In the genomic region with DNA sequence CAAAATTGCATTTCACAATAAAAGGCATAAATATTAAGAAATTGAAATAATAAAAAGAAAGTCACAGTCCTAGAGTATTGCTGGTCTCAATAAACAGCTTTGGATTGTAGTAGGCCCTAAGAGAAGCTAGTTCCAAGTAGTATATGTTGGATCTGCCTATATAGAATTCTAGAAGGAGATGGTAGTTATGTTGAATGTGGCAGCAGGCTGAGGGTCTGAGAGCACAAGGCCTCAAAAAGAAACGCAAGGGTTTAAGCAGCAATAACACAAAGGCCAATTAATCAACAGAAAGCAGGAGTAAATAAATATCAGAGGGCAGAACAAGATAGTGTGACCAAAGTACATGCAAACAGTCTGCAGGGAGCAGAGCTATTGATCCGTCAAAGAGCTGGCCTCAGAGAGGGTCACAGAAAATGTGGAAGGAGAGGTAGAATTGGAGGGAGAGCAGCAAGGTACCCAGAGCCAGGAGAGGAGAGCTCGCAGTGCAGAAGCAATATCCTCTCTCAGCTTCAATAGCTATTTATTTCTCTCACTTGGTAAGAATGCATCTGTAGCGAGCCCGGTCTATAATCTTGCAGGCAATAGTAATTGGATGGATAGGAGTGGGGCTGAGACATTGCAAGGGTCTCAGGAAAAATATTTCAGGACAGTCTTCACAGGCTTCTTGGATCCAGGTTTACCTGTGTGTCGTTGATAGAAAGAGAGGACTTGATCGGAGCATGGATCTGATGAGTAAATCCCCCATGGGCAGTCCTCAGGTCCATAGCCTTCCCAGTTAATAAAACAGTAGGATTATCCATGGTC, we compare ENCODE assay signal across 2 cellular contexts.
TF ChIP-seq lines count a peak whose summit lies in the region.

No MANE protein-coding gene starts in this region.

TF ChIP-seq in GM12878, 131 proteins besides CTCF, POLR2A, EP300 and RAD21:
- peak; percentile 14; the same call in 1 of the 2 replicates for TF ChIP-seq FOXK2 (IDR thresholded peaks at IDR 0.05)
- no peak for TF ChIP-seq ZNF207 (IDR thresholded peaks at IDR 0.05; ENCODE audit: borderline replicate concordance)

TF ChIP-seq in HepG2, 621 proteins besides CTCF, POLR2A, EP300 and RAD21 (continues in another document):
- TF ChIP-seq TEAD3 (CRISPR knock-in tag; optimal IDR thresholded peaks at IDR 0.05; ENCODE audit: borderline replicate concordance) = peak; percentile 74
- TF ChIP-seq ZNF256 (CRISPR knock-in tag; conservative IDR thresholded peaks at IDR 0.05) = peak; percentile 68; the same call in 1 of the 2 replicates
- TF ChIP-seq, protein P1, sequence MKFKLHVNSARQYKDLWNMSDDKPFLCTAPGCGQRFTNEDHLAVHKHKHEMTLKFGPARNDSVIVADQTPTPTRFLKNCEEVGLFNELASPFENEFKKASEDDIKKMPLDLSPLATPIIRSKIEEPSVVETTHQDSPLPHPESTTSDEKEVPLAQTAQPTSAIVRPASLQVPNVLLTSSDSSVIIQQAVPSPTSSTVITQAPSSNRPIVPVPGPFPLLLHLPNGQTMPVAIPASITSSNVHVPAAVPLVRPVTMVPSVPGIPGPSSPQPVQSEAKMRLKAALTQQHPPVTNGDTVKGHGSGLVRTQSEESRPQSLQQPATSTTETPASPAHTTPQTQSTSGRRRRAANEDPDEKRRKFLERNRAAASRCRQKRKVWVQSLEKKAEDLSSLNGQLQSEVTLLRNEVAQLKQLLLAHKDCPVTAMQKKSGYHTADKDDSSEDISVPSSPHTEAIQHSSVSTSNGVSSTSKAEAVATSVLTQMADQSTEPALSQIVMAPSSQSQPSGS (CRISPR knock-in tag; IDR thresholded peaks at IDR 0.05) = peak; percentile 69
- TF ChIP-seq ZNF264 (CRISPR knock-in tag; IDR thresholded peaks at IDR 0.05) = peak; percentile 87
- TF ChIP-seq NFIC (IDR thresholded peaks at IDR 0.05; ENCODE audit: low read length) = peak; percentile 87
- TF ChIP-seq, protein P2, sequence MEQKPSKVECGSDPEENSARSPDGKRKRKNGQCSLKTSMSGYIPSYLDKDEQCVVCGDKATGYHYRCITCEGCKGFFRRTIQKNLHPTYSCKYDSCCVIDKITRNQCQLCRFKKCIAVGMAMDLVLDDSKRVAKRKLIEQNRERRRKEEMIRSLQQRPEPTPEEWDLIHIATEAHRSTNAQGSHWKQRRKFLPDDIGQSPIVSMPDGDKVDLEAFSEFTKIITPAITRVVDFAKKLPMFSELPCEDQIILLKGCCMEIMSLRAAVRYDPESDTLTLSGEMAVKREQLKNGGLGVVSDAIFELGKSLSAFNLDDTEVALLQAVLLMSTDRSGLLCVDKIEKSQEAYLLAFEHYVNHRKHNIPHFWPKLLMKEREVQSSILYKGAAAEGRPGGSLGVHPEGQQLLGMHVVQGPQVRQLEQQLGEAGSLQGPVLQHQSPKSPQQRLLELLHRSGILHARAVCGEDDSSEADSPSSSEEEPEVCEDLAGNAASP (CRISPR knock-in tag; IDR thresholded peaks at IDR 0.05; ENCODE audit: borderline replicate concordance) = peak; percentile 98
- TF ChIP-seq ZNF652 (CRISPR knock-in tag; IDR thresholded peaks at IDR 0.05; ENCODE audit: borderline replicate concordance, low read depth) = peak; percentile 65
- TF ChIP-seq KDM5B (CRISPR knock-in tag; IDR thresholded peaks at IDR 0.05; ENCODE audit: borderline replicate concordance) = no peak
- TF ChIP-seq ZNF768 (CRISPR knock-in tag; IDR thresholded peaks at IDR 0.05) = no peak
- peak; percentile 78 for TF ChIP-seq ZNF800 (CRISPR knock-in tag; IDR thresholded peaks at IDR 0.05)
- TF ChIP-seq ZNF232 (CRISPR knock-in tag; IDR thresholded peaks at IDR 0.05; ENCODE audit: borderline replicate concordance) = peak; percentile 83; the same call in 1 of the 2 replicates
- peak; percentile 23 for TF ChIP-seq XRCC5 (optimal IDR thresholded peaks at IDR 0.05; ENCODE audit: low read length)
- no peak for TF ChIP-seq ZNF841 (CRISPR knock-in tag; IDR thresholded peaks at IDR 0.05; ENCODE audit: borderline replicate concordance)
- TF ChIP-seq RXRB (CRISPR knock-in tag; IDR thresholded peaks at IDR 0.05; ENCODE audit: borderline replicate concordance) = peak; percentile 98
- TF ChIP-seq KLF16 (CRISPR knock-in tag; IDR thresholded peaks at IDR 0.05) = peak in 1 of 2 experiments; percentile 83; a peak in 2 of 4 replicates
- 0 out of 2 replicates have a peak, but pooled peaks have one; percentile 26 for TF ChIP-seq ZSCAN22 (CRISPR knock-in tag; IDR thresholded peaks at IDR 0.05)
- no peak for TF ChIP-seq LCORL (IDR thresholded peaks at IDR 0.05)
- TF ChIP-seq LCORL (CRISPR knock-in tag; IDR thresholded peaks at IDR 0.05) = peak; percentile 82
- TF ChIP-seq ZMYM3 (CRISPR knock-in tag; IDR thresholded peaks at IDR 0.05) = peak; percentile 69
- TF ChIP-seq ISL2 (CRISPR knock-in tag; IDR thresholded peaks at IDR 0.05) = peak; percentile 95
- no peak for TF ChIP-seq ZNF660 (CRISPR knock-in tag; IDR thresholded peaks at IDR 0.05; ENCODE audit: borderline replicate concordance, low read depth)
- TF ChIP-seq ZNF431 (CRISPR knock-in tag; IDR thresholded peaks at IDR 0.05; ENCODE audit: borderline replicate concordance, low read depth) = peak; percentile 82
- no peak for TF ChIP-seq MTF2 (CRISPR knock-in tag; IDR thresholded peaks at IDR 0.05; ENCODE audit: borderline replicate concordance)
- TF ChIP-seq BRCA1 (CRISPR knock-in tag; IDR thresholded peaks at IDR 0.05) = peak; percentile 77; the same call in 1 of the 2 replicates
- TF ChIP-seq ZBTB21 (CRISPR knock-in tag; IDR thresholded peaks at IDR 0.05) = no peak
- TF ChIP-seq ZFP90 (CRISPR knock-in tag; IDR thresholded peaks at IDR 0.05; ENCODE audit: borderline replicate concordance) = peak; percentile 53; the same call in 1 of the 2 replicates
- peak; percentile 81 for TF ChIP-seq ZSCAN25 (CRISPR knock-in tag; IDR thresholded peaks at IDR 0.05)
- TF ChIP-seq ZNF746 (CRISPR knock-in tag; IDR thresholded peaks at IDR 0.05) = peak; percentile 71; the same call in 1 of the 2 replicates
- TF ChIP-seq, protein P3, sequence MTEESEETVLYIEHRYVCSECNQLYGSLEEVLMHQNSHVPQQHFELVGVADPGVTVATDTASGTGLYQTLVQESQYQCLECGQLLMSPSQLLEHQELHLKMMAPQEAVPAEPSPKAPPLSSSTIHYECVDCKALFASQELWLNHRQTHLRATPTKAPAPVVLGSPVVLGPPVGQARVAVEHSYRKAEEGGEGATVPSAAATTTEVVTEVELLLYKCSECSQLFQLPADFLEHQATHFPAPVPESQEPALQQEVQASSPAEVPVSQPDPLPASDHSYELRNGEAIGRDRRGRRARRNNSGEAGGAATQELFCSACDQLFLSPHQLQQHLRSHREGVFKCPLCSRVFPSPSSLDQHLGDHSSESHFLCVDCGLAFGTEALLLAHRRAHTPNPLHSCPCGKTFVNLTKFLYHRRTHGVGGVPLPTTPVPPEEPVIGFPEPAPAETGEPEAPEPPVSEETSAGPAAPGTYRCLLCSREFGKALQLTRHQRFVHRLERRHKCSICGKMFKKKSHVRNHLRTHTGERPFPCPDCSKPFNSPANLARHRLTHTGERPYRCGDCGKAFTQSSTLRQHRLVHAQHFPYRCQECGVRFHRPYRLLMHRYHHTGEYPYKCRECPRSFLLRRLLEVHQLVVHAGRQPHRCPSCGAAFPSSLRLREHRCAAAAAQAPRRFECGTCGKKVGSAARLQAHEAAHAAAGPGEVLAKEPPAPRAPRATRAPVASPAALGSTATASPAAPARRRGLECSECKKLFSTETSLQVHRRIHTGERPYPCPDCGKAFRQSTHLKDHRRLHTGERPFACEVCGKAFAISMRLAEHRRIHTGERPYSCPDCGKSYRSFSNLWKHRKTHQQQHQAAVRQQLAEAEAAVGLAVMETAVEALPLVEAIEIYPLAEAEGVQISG (CRISPR knock-in tag; IDR thresholded peaks at IDR 0.05) = peak; percentile 77
- TF ChIP-seq TBX3 (IDR thresholded peaks at IDR 0.05; ENCODE audit: borderline replicate concordance) = peak; percentile 80; the same call in 1 of the 2 replicates
- TF ChIP-seq ZNF276 (CRISPR knock-in tag; IDR thresholded peaks at IDR 0.05; ENCODE audit: low read depth) = no peak
- TF ChIP-seq, protein P4, sequence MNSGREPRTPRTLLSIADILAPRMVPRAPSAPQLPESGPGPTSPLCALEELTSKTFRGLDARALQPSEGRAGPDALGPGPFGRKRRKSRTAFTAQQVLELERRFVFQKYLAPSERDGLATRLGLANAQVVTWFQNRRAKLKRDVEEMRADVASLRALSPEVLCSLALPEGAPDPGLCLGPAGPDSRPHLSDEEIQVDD (CRISPR knock-in tag; IDR thresholded peaks at IDR 0.05; ENCODE audit: borderline replicate concordance) = no peak
- TF ChIP-seq CBX1 (IDR thresholded peaks at IDR 0.05; ENCODE audit: low read depth) = no peak
- peak; percentile 42; the same call in 1 of the 2 replicates for TF ChIP-seq ZNF160 (CRISPR knock-in tag; IDR thresholded peaks at IDR 0.05)
- peak; percentile 89; the same call in 1 of the 2 replicates for TF ChIP-seq ERF (CRISPR knock-in tag; IDR thresholded peaks at IDR 0.05)
- peak; percentile 90; the same call in 1 of the 2 replicates for TF ChIP-seq ZNF205 (CRISPR knock-in tag; IDR thresholded peaks at IDR 0.05)
- TF ChIP-seq GZF1 (CRISPR knock-in tag; IDR thresholded peaks at IDR 0.05) = no peak
- TF ChIP-seq PAF1 (CRISPR knock-in tag; IDR thresholded peaks at IDR 0.05) = no peak
- peak; percentile 60; the same call in 1 of the 2 replicates for TF ChIP-seq ETV5 (CRISPR knock-in tag; IDR thresholded peaks at IDR 0.05; ENCODE audit: borderline replicate concordance)
- TF ChIP-seq ZNF777 (CRISPR knock-in tag; IDR thresholded peaks at IDR 0.05) = peak; percentile 27; the same call in 1 of the 2 replicates
- TF ChIP-seq KMT2B (CRISPR knock-in tag; IDR thresholded peaks at IDR 0.05) = peak; percentile 64; the same call in 1 of the 2 replicates
- TF ChIP-seq, protein P5, sequence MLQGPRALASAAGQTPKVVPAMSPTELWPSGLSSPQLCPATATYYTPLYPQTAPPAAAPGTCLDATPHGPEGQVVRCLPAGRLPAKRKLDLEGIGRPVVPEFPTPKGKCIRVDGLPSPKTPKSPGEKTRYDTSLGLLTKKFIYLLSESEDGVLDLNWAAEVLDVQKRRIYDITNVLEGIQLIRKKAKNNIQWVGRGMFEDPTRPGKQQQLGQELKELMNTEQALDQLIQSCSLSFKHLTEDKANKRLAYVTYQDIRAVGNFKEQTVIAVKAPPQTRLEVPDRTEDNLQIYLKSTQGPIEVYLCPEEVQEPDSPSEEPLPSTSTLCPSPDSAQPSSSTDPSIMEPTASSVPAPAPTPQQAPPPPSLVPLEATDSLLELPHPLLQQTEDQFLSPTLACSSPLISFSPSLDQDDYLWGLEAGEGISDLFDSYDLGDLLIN (CRISPR knock-in tag; IDR thresholded peaks at IDR 0.05; ENCODE audit: borderline replicate concordance) = peak; percentile 64; the same call in 1 of the 2 replicates
- TF ChIP-seq IKZF4 (CRISPR knock-in tag; IDR thresholded peaks at IDR 0.05; ENCODE audit: borderline replicate concordance, low read depth, not compliant biosample characterization) = no peak
- TF ChIP-seq HMG20A (CRISPR knock-in tag; IDR thresholded peaks at IDR 0.05; ENCODE audit: borderline replicate concordance) = peak; percentile 91
- TF ChIP-seq ZFP37 (CRISPR knock-in tag; IDR thresholded peaks at IDR 0.05; ENCODE audit: borderline replicate concordance) = 0 out of 2 replicates have a peak, but pooled peaks have one; percentile 60
- TF ChIP-seq TBX2 (CRISPR knock-in tag; IDR thresholded peaks at IDR 0.05; ENCODE audit: borderline replicate concordance) = peak; percentile 92
- no peak for TF ChIP-seq ZC3H13 (CRISPR knock-in tag; IDR thresholded peaks at IDR 0.05)
- peak; percentile 52; the same call in 1 of the 2 replicates for TF ChIP-seq ZSCAN31 (CRISPR knock-in tag; IDR thresholded peaks at IDR 0.05; ENCODE audit: low read depth)
- TF ChIP-seq HOXA5 (CRISPR knock-in tag; IDR thresholded peaks at IDR 0.05) = peak; percentile 99
- TF ChIP-seq ZNF883 (CRISPR knock-in tag; IDR thresholded peaks at IDR 0.05; ENCODE audit: not compliant biosample characterization) = no peak
